In the genomic region with DNA sequence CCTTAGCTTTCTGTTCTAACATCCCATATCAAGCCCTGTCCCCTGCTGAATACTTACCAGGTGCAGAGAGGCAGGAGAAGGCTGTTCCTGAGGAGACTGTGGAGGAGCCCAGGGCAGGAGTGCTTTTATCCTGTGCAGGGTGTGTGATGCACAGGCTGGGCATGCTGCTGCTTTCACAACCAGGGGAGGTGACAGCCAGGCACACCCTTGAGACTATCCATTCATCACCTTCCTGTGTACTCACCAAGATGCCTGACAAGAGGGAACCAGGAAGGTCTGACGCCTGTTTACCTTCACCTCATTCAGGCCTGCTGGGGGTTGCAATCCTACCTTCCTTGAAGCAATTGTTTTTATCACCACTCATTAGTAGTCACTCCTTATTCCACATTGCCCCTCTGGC, we compare ENCODE assay signal across 17 cellular contexts. TPM values are rescaled to one million over a fixed set of nuclear protein-coding genes. Genes with fewer than 3 reads are reported as not detected.
DNase-seq lines count a peak whose midpoint lies in the region; ATAC-seq and TF ChIP-seq lines count a peak whose summit lies in the region.
"Had no signal": no experiment of that assay in that cellular context is flagged by ENCODE, and none has a peak within 500 bp of the region (broad histone marks: within the 10 kb centered on the region; RNA-seq: fewer than 3 reads in every experiment).

A gene with protein sequence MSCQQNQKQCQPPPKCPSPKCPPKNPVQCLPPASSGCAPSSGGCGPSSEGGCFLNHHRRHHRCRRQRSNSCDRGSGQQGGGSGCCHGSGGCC (minus strand): TSS at position 100 of the 400 bp plus-strand sequence. CDS start 572 bp downstream, outside the sequence.

- H3K27me3 Mint-ChIP-seq in activated CD4-positive, alpha-beta memory T cell treated with anti-CD3 and anti-CD28 coated beads, Interleukin-2, amount 10 ng/mL, durations not matched to agents 7 days and 5 days: peaks cover 7% of the 10 kb centered on the region

- H3K4me1 ChIP-seq in RWPE2 (ENCODE audit: insufficient read depth, poor library complexity, severe bottlenecking): no peaks in the 10 kb centered on the region
- H3K4me1 ChIP-seq: HAP-1 had no signal

- H3K4me3 ChIP-seq in RWPE2 (ENCODE audit: severe bottlenecking): no peak within 1 kb of the TSS
- H3K4me3 ChIP-seq: HAP-1 had no signal

- DNase-seq in H4 (ENCODE audit: low spot score) (peak; percentile 0), RWPE2 (ENCODE audit: low spot score) (no peak), ureter (ENCODE audit: low spot score) (peak; percentile 48), Ammon's horn (ENCODE audit: low spot score) (no peak), T-helper 2 cell (no peak)
- no peak for DNase-seq in activated CD4-positive, alpha-beta memory T cell treated with anti-CD3 and anti-CD28 coated beads, Interleukin-2, amount 10 ng/mL, durations not matched to agents 7 days and 5 days
- DNase-seq: DND-41, NCI-H187, NCI-H2107, NCI-H510A, NCI-H748 treated with DMSO at 0.1 percent for 48 hours, SIG-M5 had no signal

- no peaks in the 10 kb centered on the region for H3K36me3 ChIP-seq in RWPE2 (ENCODE audit: low read depth)
- H3K36me3 ChIP-seq: HAP-1 had no signal

- ATAC-seq in RWPE2 (ENCODE audit: low read depth) (peak; percentile 95), esophagus mucosa (peak; percentile 99)

- H3K4me3 Mint-ChIP-seq in activated CD4-positive, alpha-beta memory T cell treated with anti-CD3 and anti-CD28 coated beads, Interleukin-2, amount 10 ng/mL, durations not matched to agents 7 days and 5 days: no peak within 1 kb of the TSS

- no peaks in the 10 kb centered on the region for H3K9me3 Mint-ChIP-seq in activated CD4-positive, alpha-beta memory T cell treated with anti-CD3 and anti-CD28 coated beads, Interleukin-2, amount 10 ng/mL, durations not matched to agents 7 days and 5 days

- no peak for TF ChIP-seq CTCF in RWPE2 (IDR thresholded peaks at IDR 0.05; ENCODE audit: poor library complexity, severe bottlenecking)

- H3K27ac Mint-ChIP-seq in activated CD4-positive, alpha-beta memory T cell treated with anti-CD3 and anti-CD28 coated beads, Interleukin-2, amount 10 ng/mL, durations not matched to agents 7 days and 5 days: no peak within 1 kb of the TSS

- peak within 1 kb of the TSS; percentile 4 for H3K27ac ChIP-seq in RWPE2 (ENCODE audit: poor library complexity, severe bottlenecking)

- peaks cover 8% of the 10 kb centered on the region for H3K4me1 Mint-ChIP-seq in activated CD4-positive, alpha-beta memory T cell treated with anti-CD3 and anti-CD28 coated beads, Interleukin-2, amount 10 ng/mL, durations not matched to agents 7 days and 5 days

- CTCF ChIA-PET in activated CD4-positive, alpha-beta memory T cell treated with anti-CD3 and anti-CD28 coated beads, Interleukin-2, amount 10 ng/mL, durations not matched to agents 7 days and 5 days (lab: Charles Lee): no interaction called here

- H3K36me3 Mint-ChIP-seq in activated CD4-positive, alpha-beta memory T cell treated with anti-CD3 and anti-CD28 coated beads, Interleukin-2, amount 10 ng/mL, durations not matched to agents 7 days and 5 days (ENCODE audit: low read depth): no peaks in the 10 kb centered on the region

- H3K9me3 ChIP-seq in RWPE2 (ENCODE audit: severe bottlenecking): peaks cover 12% of the 10 kb centered on the region
- H3K9me3 ChIP-seq: HAP-1 had no signal

- POLR2A ChIA-PET in activated CD4-positive, alpha-beta memory T cell treated with anti-CD3 and anti-CD28 coated beads, Interleukin-2, amount 10 ng/mL, durations not matched to agents 7 days and 5 days (lab: Charles Lee): no interaction called here

- no peaks in the 10 kb centered on the region for H3K27me3 ChIP-seq in RWPE2 (ENCODE audit: insufficient read depth, poor library complexity, severe bottlenecking)

RNA-seq across cellular contexts. Expression of the gene that starts here (rescaled TPM):
- not detected in 2 replicates for total RNA-seq in H4 (2014; rRNA removed; shearing (Covaris generic))
- 4.3 TPM for total RNA-seq in esophagus mucosa
- total RNA-seq in ureter: not detected
- total RNA-seq in activated CD4-positive, alpha-beta memory T cell treated with anti-CD3 and anti-CD28 coated beads, Interleukin-2, amount 10 ng/mL, durations not matched to agents 7 days and 5 days: not detected
- total RNA-seq: G401, OCI-LY7, RPMI7951 had no signal

Comparison
In these comparisons a context has a peak if more than half of its experiments do, and no peak if none do; other contexts are left out.
1. Peak in DNase-seq in H4; RNA of the gene not detected or under 1 TPM.
2. Peak in DNase-seq in ureter; RNA of the gene not detected or under 1 TPM.